In the genomic region with DNA sequence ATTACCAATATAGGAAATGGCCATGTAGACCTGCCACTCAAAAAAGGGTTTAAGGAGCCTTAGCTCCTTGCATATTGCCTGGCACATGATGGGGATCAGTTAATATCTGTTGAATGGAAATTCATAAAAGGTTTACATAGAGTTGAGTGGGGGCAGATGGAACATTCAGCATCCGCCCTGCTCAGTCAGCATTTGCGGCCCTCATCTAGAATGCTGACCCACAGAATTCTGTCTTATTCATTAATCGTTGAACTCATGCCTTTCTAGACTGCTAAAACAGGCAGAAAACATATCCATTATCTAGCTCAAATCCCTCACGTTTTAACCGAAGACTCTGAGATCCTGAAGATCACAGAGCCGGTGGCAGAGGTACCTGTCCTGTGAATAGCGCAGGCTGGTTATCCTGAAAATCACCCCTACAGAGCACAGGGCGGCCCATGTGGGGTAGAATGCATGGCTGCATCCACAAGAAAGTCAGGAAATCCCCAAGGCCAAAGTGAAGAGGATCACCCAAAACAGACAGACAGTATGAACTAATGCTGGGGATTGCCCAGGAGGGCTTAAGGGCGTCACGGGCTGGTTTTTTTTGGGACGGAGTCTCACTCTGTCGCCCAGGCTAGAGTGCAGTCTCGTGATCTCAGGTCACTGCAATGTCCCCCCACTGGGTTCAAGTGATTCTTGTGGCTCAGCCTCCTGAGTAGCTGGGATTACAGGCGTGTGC, we compare ENCODE assay signal across 33 cellular contexts.
"Had no signal": no experiment of that assay in that cellular context is flagged by ENCODE, and none has a peak within 500 bp of the region (broad histone marks: within the 10 kb centered on the region; RNA-seq: fewer than 3 reads in every experiment).

No MANE protein-coding gene starts in this region.

- H3K27me3 ChIP-seq: adrenal gland had no signal

- H2AFZ ChIP-seq: PC-9 had no signal

- H3K27ac Mint-ChIP-seq: activated CD4-positive, alpha-beta T cell treated with anti-CD3 and anti-CD28 coated beads for 36 hours; activated CD4-positive, alpha-beta T cell treated with anti-CD3 and anti-CD28 coated beads, Interleukin-2, amount 10 ng/mL, durations not matched to agents 7 days and 5 days; activated CD8-positive, alpha-beta T cell treated with anti-CD3 and anti-CD28 coated beads, Interleukin-2, amount 10 ng/mL, durations not matched to agents 7 days and 5 days; activated naive CD4-positive, alpha-beta T cell treated with anti-CD3 and anti-CD28 coated beads for 36 hours; activated naive CD4-positive, alpha-beta T cell treated with anti-CD3 and anti-CD28 coated beads, Interleukin-2, amount 50 U/mL, for 72 hours; activated T-cell treated with anti-CD3 and anti-CD28 coated beads, Interleukin-2, amount 50 U/mL, for 24 hours; activated T-helper 2 cell treated with anti-CD3 and anti-CD28 coated beads, Interferon-gamma antibody, Interleukin-2, Interleukin-4, amounts not matched to agents 10 μg/mL and 5 μg/mL and 100 μg/mL, durations not matched to agents 14 hours and 24 hours and 36 hours; brain; WTC11 had no signal

- H3K9me3 Mint-ChIP-seq: activated CD4-positive, alpha-beta T cell treated with anti-CD3 and anti-CD28 coated beads, Interleukin-2, amount 10 ng/mL, durations not matched to agents 7 days and 5 days; activated naive CD4-positive, alpha-beta T cell treated with anti-CD3 and anti-CD28 coated beads for 36 hours; activated naive CD4-positive, alpha-beta T cell treated with anti-CD3 and anti-CD28 coated beads, Interleukin-2, amount 50 U/mL, for 72 hours; activated T-cell treated with anti-CD3 and anti-CD28 coated beads, Interleukin-2, amount 50 U/mL, for 24 hours; activated T-helper 2 cell treated with anti-CD3 and anti-CD28 coated beads, Interferon-gamma antibody, Interleukin-2, Interleukin-4, amounts not matched to agents 10 μg/mL and 5 μg/mL and 100 μg/mL, durations not matched to agents 14 hours and 24 hours and 36 hours; brain; WTC11 had no signal

- H3K4me1 Mint-ChIP-seq: activated CD4-positive, alpha-beta T cell treated with anti-CD3 and anti-CD28 coated beads for 36 hours; activated CD4-positive, alpha-beta T cell treated with anti-CD3 and anti-CD28 coated beads, Interleukin-2, amount 10 ng/mL, durations not matched to agents 7 days and 5 days; WTC11 had no signal

- H3K36me3 Mint-ChIP-seq: activated naive CD4-positive, alpha-beta T cell treated with anti-CD3 and anti-CD28 coated beads, Interleukin-2, amount 50 U/mL, for 72 hours; brain; WTC11 had no signal

- H3K4me3 Mint-ChIP-seq: activated CD4-positive, alpha-beta T cell treated with anti-CD3 and anti-CD28 coated beads for 36 hours; activated CD4-positive, alpha-beta T cell treated with anti-CD3 and anti-CD28 coated beads, Interleukin-2, amount 10 ng/mL, durations not matched to agents 7 days and 5 days; activated CD8-positive, alpha-beta T cell treated with anti-CD3 and anti-CD28 coated beads, Interleukin-2, amount 10 ng/mL, durations not matched to agents 7 days and 5 days; activated naive CD4-positive, alpha-beta T cell treated with anti-CD3 and anti-CD28 coated beads for 36 hours; activated T-cell treated with anti-CD3 and anti-CD28 coated beads, Interleukin-2, amount 50 U/mL, for 24 hours; brain; WTC11 had no signal

- H3K4me3 ChIP-seq: adrenal gland, PC-9, SJCRH30, SK-N-MC had no signal

- DNase-seq: activated CD4-positive, alpha-beta T cell treated with anti-CD3 and anti-CD28 coated beads for 36 hours; activated CD4-positive, alpha-beta T cell treated with anti-CD3 and anti-CD28 coated beads, Interleukin-2, amount 10 ng/mL, durations not matched to agents 7 days and 5 days; activated CD4-positive, alpha-beta T cell treated with anti-CD3 and anti-CD28 coated beads, Interleukin-2, amount 50 U/mL, for 48 hours; activated CD8-positive, alpha-beta T cell treated with anti-CD3 and anti-CD28 coated beads, Interleukin-2, amount 10 ng/mL, durations not matched to agents 7 days and 5 days; activated gamma-delta T cell; activated naive CD4-positive, alpha-beta T cell treated with anti-CD3 and anti-CD28 coated beads for 36 hours; activated T-cell treated with anti-CD3 and anti-CD28 coated beads, Interleukin-2, amount 50 U/mL, for 24 hours; central memory CD4-positive, alpha-beta T cell; MM.1S; MV-4-11; NCI-H1092; NCI-H1417; NCI-H146; NCI-H187; NCI-H2029 treated with DMSO at 0.1 percent for 48 hours; NCI-H2107; NCI-H2171; NCI-H510A; NCI-H526; NCI-H748 treated with DMSO at 0.1 percent for 48 hours; NK-92 treated with Interleukin-12 subunit alpha and Interleukin-12 subunit beta, amount 100 ng/mL, for 24 hours; PC-9; SHP77; SJCRH30; T1000 had no signal

- H3K36me3 ChIP-seq: adrenal gland, SJCRH30 had no signal

- H3K27ac ChIP-seq: adrenal gland, KMS-11, PC-9, SJCRH30, SK-N-MC had no signal

- H3K27me3 Mint-ChIP-seq: activated T-cell treated with anti-CD3 and anti-CD28 coated beads, Interleukin-2, amount 50 U/mL, for 24 hours had no signal

- ATAC-seq: activated CD4-positive, alpha-beta T cell treated with anti-CD3 and anti-CD28 coated beads for 36 hours; activated CD4-positive, CD25-positive, alpha-beta regulatory T cell treated with anti-CD3 and anti-CD28 coated beads, Interleukin-2, amount 50 U/mL, for 24 hours; activated CD8-positive, alpha-beta T cell treated with anti-CD3 and anti-CD28 coated beads, Interleukin-2, amount 10 ng/mL, durations not matched to agents 7 days and 5 days; activated naive CD4-positive, alpha-beta T cell treated with anti-CD3 and anti-CD28 coated beads, Interleukin-2, amount 50 U/mL, for 72 hours; WTC11 had no signal

- H3K9me3 ChIP-seq: adrenal gland, SJCRH30 had no signal

- H3K4me2 ChIP-seq: KMS-11, PC-9 had no signal
